Comparison of ENCODE assay signal across 26 cellular contexts in genomic region chr20:16624106-16624505, GRCh38.
"Had no signal": no experiment of that assay in that cellular context is flagged by ENCODE, and none has a peak within 500 bp of the region (broad histone marks: within the 10 kb centered on the region; RNA-seq: fewer than 3 reads in every experiment).

No MANE protein-coding gene starts in this region.

- H3K27me3 Mint-ChIP-seq: memory B cell, progenitor cell of endocrine pancreas had no signal

- DNase-seq: cortex of kidney; dorsolateral prefrontal cortex; effector CD8-positive, alpha-beta T cell; gastrocnemius medialis; heart right ventricle; hypothalamus; left ventricle myocardium inferior; lower lobe of right lung; naive B cell; occipital lobe; pancreas; right cardiac atrium; stimulated activated CD4-positive, alpha-beta T cell treated with anti-CD3 and anti-CD28 coated beads, Interleukin-4, amount 100 ng/mL, for 1 hour; stimulated activated CD8-positive, alpha-beta memory T cell treated with anti-CD3 and anti-CD28 coated beads, Interleukin-4, amount 100 ng/mL, for 48 hours; stimulated activated naive CD8-positive, alpha-beta T cell treated with anti-CD3 and anti-CD28 coated beads, Interleukin-15, Interleukin-2, amounts not matched to agents 100 U/mL and 50 U/mL, for 24 hours; thyroid gland; upper lobe of left lung; uterus had no signal

- H3K4me3 Mint-ChIP-seq: memory B cell; naive B cell; nephron; stimulated activated effector memory CD8-positive, alpha-beta T cell treated with anti-CD3 and anti-CD28 coated beads, Interleukin-12 subunit alpha, Interleukin-12 subunit beta, amount 100 ng/mL, for 72 hours had no signal

- H3K27ac Mint-ChIP-seq: memory B cell; progenitor cell of endocrine pancreas; stimulated activated effector memory CD8-positive, alpha-beta T cell treated with anti-CD3 and anti-CD28 coated beads, Interleukin-12 subunit alpha, Interleukin-12 subunit beta, amount 100 ng/mL, for 72 hours had no signal

- H3K27me3 ChIP-seq: esophagus muscularis mucosa, gastrocnemius medialis, heart right ventricle, pancreas, suprapubic skin, thyroid gland, upper lobe of left lung, uterus had no signal

- H3K9me3 Mint-ChIP-seq: stimulated activated effector memory CD8-positive, alpha-beta T cell treated with anti-CD3 and anti-CD28 coated beads, Interleukin-12 subunit alpha, Interleukin-12 subunit beta, amount 100 ng/mL, for 72 hours had no signal

- H3K9me3 ChIP-seq: esophagus muscularis mucosa, gastrocnemius medialis, heart right ventricle, left ventricle myocardium inferior, lower lobe of right lung, pancreas, thyroid gland, upper lobe of left lung, uterus had no signal

- ATAC-seq: gastrocnemius medialis; heart right ventricle; lower lobe of right lung; pancreas; right cardiac atrium; stimulated activated effector memory CD8-positive, alpha-beta T cell treated with anti-CD3 and anti-CD28 coated beads, Interleukin-12 subunit alpha, Interleukin-12 subunit beta, amount 100 ng/mL, for 72 hours; stimulated activated naive CD8-positive, alpha-beta T cell treated with anti-CD3 and anti-CD28 coated beads, Interleukin-15, Interleukin-2, amounts not matched to agents 100 U/mL and 50 U/mL, for 24 hours had no signal

- H3K4me1 Mint-ChIP-seq: memory B cell; naive B cell; stimulated activated effector memory CD8-positive, alpha-beta T cell treated with anti-CD3 and anti-CD28 coated beads, Interleukin-12 subunit alpha, Interleukin-12 subunit beta, amount 100 ng/mL, for 72 hours had no signal

- H3K4me3 ChIP-seq: dorsolateral prefrontal cortex, esophagus muscularis mucosa, gastrocnemius medialis, heart right ventricle, left ventricle myocardium inferior, lower lobe of right lung, pancreas, suprapubic skin, thyroid gland, upper lobe of left lung, uterus had no signal

- H3K36me3 Mint-ChIP-seq: memory B cell; stimulated activated effector memory CD8-positive, alpha-beta T cell treated with anti-CD3 and anti-CD28 coated beads, Interleukin-12 subunit alpha, Interleukin-12 subunit beta, amount 100 ng/mL, for 72 hours had no signal

- H3K36me3 ChIP-seq: esophagus muscularis mucosa, gastrocnemius medialis, heart right ventricle, left ventricle myocardium inferior, lower lobe of right lung, pancreas, suprapubic skin, thyroid gland, upper lobe of left lung, uterus had no signal

- H3K4me1 ChIP-seq: esophagus muscularis mucosa, gastrocnemius medialis, heart right ventricle, left ventricle myocardium inferior, lower lobe of right lung, pancreas, suprapubic skin, thyroid gland, upper lobe of left lung, uterus had no signal

- H3K27ac ChIP-seq: dorsolateral prefrontal cortex, esophagus muscularis mucosa, gastrocnemius medialis, heart right ventricle, left ventricle myocardium inferior, lower lobe of right lung, pancreas, suprapubic skin, thyroid gland, upper lobe of left lung, uterus had no signal

- FAIRE-seq: endometrium, keratinocyte, pancreas had no signal
